14 cellular contexts compared by ENCODE assay signal in genomic region chr6:112231609-112232060, GRCh38. TPM values are rescaled to one million over a fixed set of nuclear protein-coding genes. Genes with fewer than 3 reads are reported as not detected.
DNase-seq lines count a peak whose midpoint lies in the region; ATAC-seq, FAIRE-seq and TF ChIP-seq lines count a peak whose summit lies in the region.
"Had no signal": no experiment of that assay in that cellular context is flagged by ENCODE, and none has a peak within 500 bp of the region (broad histone marks: within the 10 kb centered on the region; RNA-seq: fewer than 3 reads in every experiment).

No MANE protein-coding gene starts in this region.

- H3K27me3 ChIP-seq in bronchial epithelial cell (ENCODE audit: control insufficient read depth, insufficient read depth, low read length) = no peaks in the 10 kb centered on the region
- H3K27me3 ChIP-seq in CD4-positive, alpha-beta T cell (ENCODE audit: control insufficient read depth, insufficient read depth, low read length) = no peaks in the 10 kb centered on the region

- H3K27ac ChIP-seq in CD4-positive, alpha-beta T cell (ENCODE audit: low read depth, low read length) = no peak overlapping the region
- H3K27ac ChIP-seq: epithelial cell of prostate had no signal

- TF ChIP-seq CTCF in bronchial epithelial cell (IDR thresholded peaks at IDR 0.05; ENCODE audit: insufficient read depth, low read length, severe bottlenecking) = no peak
- no peak for TF ChIP-seq CTCF in glutamatergic neuron (IDR thresholded peaks at IDR 0.05; ENCODE audit: partially characterized antibody, unreplicated experiment)
- TF ChIP-seq CTCF in CD4-positive, alpha-beta T cell (IDR thresholded peaks at IDR 0.05) = no peak

- intact Hi-C loops in CD4-positive, alpha-beta T cell (cut with DNase I, micrococcal nuclease) = no loop called here

- DNase-seq in COR-L47 (lab: John Stamatoyannopoulos, UW) (peak; percentile 60), NCI-H146 (lab: John Stamatoyannopoulos, UW) (peak; percentile 96), bronchial epithelial cell (ENCODE audit: low read depth) (peak; percentile 64), myocyte (ENCODE audit: low read depth) (peak; percentile 51), GDM1 (lab: John Stamatoyannopoulos, UW) (no peak), glutamatergic neuron (no peak)
- DNase-seq in naive thymus-derived CD8-positive, alpha-beta T cell = no peak
- DNase-seq in CD4-positive, alpha-beta T cell = no peak
- DNase-seq: activated B cell treated with CpG ODN at 0.5 μM for 24 hours; activated naive CD4-positive, alpha-beta T cell treated with anti-CD3 and anti-CD28 coated beads, Interleukin-2, amount 10 ng/mL, durations not matched to agents 7 days and 5 days; naive thymus-derived CD4-positive, alpha-beta T cell had no signal

- H3K9me3 Mint-ChIP-seq in naive thymus-derived CD8-positive, alpha-beta T cell = no peaks in the 10 kb centered on the region
- H3K9me3 Mint-ChIP-seq in glutamatergic neuron (ENCODE audit: unreplicated experiment) = peaks cover 1% of the 10 kb centered on the region
- no peaks in the 10 kb centered on the region for H3K9me3 Mint-ChIP-seq in CD4-positive, alpha-beta T cell
- H3K9me3 Mint-ChIP-seq: activated B cell treated with CpG ODN at 0.5 μM for 24 hours; activated naive CD4-positive, alpha-beta T cell treated with anti-CD3 and anti-CD28 coated beads, Interleukin-2, amount 10 ng/mL, durations not matched to agents 7 days and 5 days; GM23338; naive thymus-derived CD4-positive, alpha-beta T cell had no signal

- POLR2A ChIA-PET in naive thymus-derived CD8-positive, alpha-beta T cell (lab: Charles Lee) = interaction anchor here (0.5 kb wide), 1 partner anchor 1820 kb away, joined by 5 read pairs; no protein-coding TSS in a partner anchor
- POLR2A ChIA-PET in CD4-positive, alpha-beta T cell (lab: Charles Lee) = no interaction called here

- H3K4me3 Mint-ChIP-seq in naive thymus-derived CD8-positive, alpha-beta T cell = no peak overlapping the region
- H3K4me3 Mint-ChIP-seq in glutamatergic neuron (ENCODE audit: unreplicated experiment) = no peak overlapping the region
- no peak overlapping the region for H3K4me3 Mint-ChIP-seq in CD4-positive, alpha-beta T cell
- H3K4me3 Mint-ChIP-seq: activated B cell treated with CpG ODN at 0.5 μM for 24 hours; activated naive CD4-positive, alpha-beta T cell treated with anti-CD3 and anti-CD28 coated beads, Interleukin-2, amount 10 ng/mL, durations not matched to agents 7 days and 5 days; CD14-positive monocyte; GM23338; naive thymus-derived CD4-positive, alpha-beta T cell had no signal

- ATAC-seq in naive thymus-derived CD8-positive, alpha-beta T cell = no peak
- no peak for ATAC-seq in CD4-positive, alpha-beta T cell (ENCODE audit: poor library complexity)
- ATAC-seq: GM23338; naive thymus-derived CD4-positive, alpha-beta T cell had no signal

- H3K9me3 ChIP-seq in CD4-positive, alpha-beta T cell (ENCODE audit: control insufficient read depth, low read length) = no peaks in the 10 kb centered on the region

- H3K4me3 ChIP-seq in bronchial epithelial cell (ENCODE audit: low read depth, low read length) = no peak overlapping the region
- H3K4me3 ChIP-seq: GM23338 had no signal

- H3K36me3 Mint-ChIP-seq in naive thymus-derived CD8-positive, alpha-beta T cell = no peaks in the 10 kb centered on the region
- H3K36me3 Mint-ChIP-seq in glutamatergic neuron (ENCODE audit: unreplicated experiment) = no peaks in the 10 kb centered on the region
- no peaks in the 10 kb centered on the region for H3K36me3 Mint-ChIP-seq in CD4-positive, alpha-beta T cell (ENCODE audit: low read depth)
- H3K36me3 Mint-ChIP-seq: activated naive CD4-positive, alpha-beta T cell treated with anti-CD3 and anti-CD28 coated beads, Interleukin-2, amount 10 ng/mL, durations not matched to agents 7 days and 5 days; CD14-positive monocyte; naive thymus-derived CD4-positive, alpha-beta T cell had no signal

- H3K27ac Mint-ChIP-seq in naive thymus-derived CD8-positive, alpha-beta T cell = no peak overlapping the region
- H3K27ac Mint-ChIP-seq in glutamatergic neuron (ENCODE audit: unreplicated experiment) = no peak overlapping the region
- H3K27ac Mint-ChIP-seq in CD4-positive, alpha-beta T cell = no peak overlapping the region
- H3K27ac Mint-ChIP-seq: activated B cell treated with CpG ODN at 0.5 μM for 24 hours; activated naive CD4-positive, alpha-beta T cell treated with anti-CD3 and anti-CD28 coated beads, Interleukin-2, amount 10 ng/mL, durations not matched to agents 7 days and 5 days; CD14-positive monocyte; GM23338; naive thymus-derived CD4-positive, alpha-beta T cell had no signal

- CTCF ChIA-PET in CD4-positive, alpha-beta T cell (lab: Charles Lee) = no interaction called here

- no peaks in the 10 kb centered on the region for H3K4me1 Mint-ChIP-seq in naive thymus-derived CD8-positive, alpha-beta T cell
- H3K4me1 Mint-ChIP-seq in glutamatergic neuron (ENCODE audit: low read depth, unreplicated experiment) = peaks cover 28% of the 10 kb centered on the region
- no peaks in the 10 kb centered on the region for H3K4me1 Mint-ChIP-seq in CD4-positive, alpha-beta T cell (ENCODE audit: low read depth)
- H3K4me1 Mint-ChIP-seq: activated B cell treated with CpG ODN at 0.5 μM for 24 hours had no signal

- H3K36me3 ChIP-seq in bronchial epithelial cell (ENCODE audit: control insufficient read depth, insufficient read depth, low read length) = no peaks in the 10 kb centered on the region

- no peak for FAIRE-seq in bronchial epithelial cell (lab: Jason Lieb, UNC)

- peaks cover 0 to 22% (median 5%) of the 10 kb centered on the region in 5 donors for H3K27me3 Mint-ChIP-seq in naive thymus-derived CD8-positive, alpha-beta T cell
- H3K27me3 Mint-ChIP-seq in glutamatergic neuron (ENCODE audit: unreplicated experiment) = no peaks in the 10 kb centered on the region
- peaks cover 28% of the 10 kb centered on the region for H3K27me3 Mint-ChIP-seq in CD4-positive, alpha-beta T cell

RNA-seq across cellular contexts. Expression of gene LAMA4, which starts 22.7 kb away (rescaled TPM):
- total RNA-seq in bronchial epithelial cell (0.38 and 5.5 TPM in 2 replicates), myocyte (65.7 and 66.2 TPM in 2 replicates), glutamatergic neuron (ENCODE audit: unreplicated experiment) (0.22 TPM)
- 2.5 TPM for polyA plus RNA-seq in myocyte (2012)
- total RNA-seq in naive thymus-derived CD8-positive, alpha-beta T cell = not detected
- not detected for polyA plus RNA-seq in naive thymus-derived CD8-positive, alpha-beta T cell
- total RNA-seq in CD4-positive, alpha-beta T cell = not detected
- total RNA-seq: activated B cell treated with CpG ODN at 0.5 μM for 24 hours; naive thymus-derived CD4-positive, alpha-beta T cell had no signal
- polyA plus RNA-seq: CD14-positive monocyte; naive thymus-derived CD4-positive, alpha-beta T cell had no signal

Comparison
In these comparisons a context has a peak if more than half of its experiments do, and no peak if none do; other contexts are left out.
1. DNase-seq: peak in COR-L47 (single experiment), NCI-H146 (single experiment), bronchial epithelial cell (single experiment) and myocyte (single experiment); none in naive thymus-derived CD8-positive, alpha-beta T cell (0 of 10), GDM1 (single experiment), glutamatergic neuron (single experiment) and CD4-positive, alpha-beta T cell (0 of 10).
2. RNA of gene LAMA4, which starts 22.7 kb away (total RNA-seq): 65.7 to 66.2 TPM in myocyte; 0.38 to 5.5 TPM in bronchial epithelial cell, 0.22 TPM in glutamatergic neuron (single experiment), not detected in naive thymus-derived CD8-positive, alpha-beta T cell and not detected in CD4-positive, alpha-beta T cell; every median in the first group is over 10 times any median in the second.